1 cellular context compared by ENCODE assay signal in the genomic region with DNA sequence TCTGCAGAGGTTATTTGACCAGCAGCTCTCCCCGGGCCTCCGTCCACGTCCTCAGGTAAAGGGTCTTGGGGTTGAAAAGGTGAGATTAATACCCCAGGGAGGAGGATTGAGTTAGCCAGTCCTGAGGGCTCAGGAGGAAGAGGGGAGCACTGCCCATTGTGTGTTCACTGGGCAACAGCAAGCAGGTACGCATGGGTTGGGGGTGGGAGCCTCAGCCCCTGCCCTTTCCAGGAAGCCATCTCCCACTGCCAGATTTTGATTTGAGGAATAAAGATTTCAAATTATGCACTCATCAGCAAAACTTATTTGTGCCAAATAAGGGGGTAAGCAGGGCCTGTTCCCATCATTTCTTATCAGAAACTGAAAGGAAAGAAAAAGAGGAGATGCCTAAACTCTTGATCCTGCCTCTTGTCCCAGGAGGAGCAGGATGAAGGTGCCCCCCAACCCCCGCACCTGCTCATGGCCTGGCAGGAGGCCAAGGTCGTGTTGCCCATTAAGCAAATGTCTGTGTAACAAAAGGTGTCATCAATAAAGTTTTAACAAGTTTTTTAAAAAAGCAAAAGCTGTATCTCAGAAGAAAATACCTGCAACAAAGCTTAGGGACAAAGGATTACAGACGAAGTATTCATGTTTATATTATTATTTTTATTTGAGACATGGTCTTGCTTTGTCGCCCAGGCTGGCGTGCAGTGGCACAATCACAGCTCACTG.
TF ChIP-seq lines count a peak whose summit lies in the region.

No MANE protein-coding gene starts in this region.

TF ChIP-seq in GM12878, 131 proteins besides CTCF, POLR2A, EP300 and RAD21 (continued from another document):
- TF ChIP-seq, protein P1, sequence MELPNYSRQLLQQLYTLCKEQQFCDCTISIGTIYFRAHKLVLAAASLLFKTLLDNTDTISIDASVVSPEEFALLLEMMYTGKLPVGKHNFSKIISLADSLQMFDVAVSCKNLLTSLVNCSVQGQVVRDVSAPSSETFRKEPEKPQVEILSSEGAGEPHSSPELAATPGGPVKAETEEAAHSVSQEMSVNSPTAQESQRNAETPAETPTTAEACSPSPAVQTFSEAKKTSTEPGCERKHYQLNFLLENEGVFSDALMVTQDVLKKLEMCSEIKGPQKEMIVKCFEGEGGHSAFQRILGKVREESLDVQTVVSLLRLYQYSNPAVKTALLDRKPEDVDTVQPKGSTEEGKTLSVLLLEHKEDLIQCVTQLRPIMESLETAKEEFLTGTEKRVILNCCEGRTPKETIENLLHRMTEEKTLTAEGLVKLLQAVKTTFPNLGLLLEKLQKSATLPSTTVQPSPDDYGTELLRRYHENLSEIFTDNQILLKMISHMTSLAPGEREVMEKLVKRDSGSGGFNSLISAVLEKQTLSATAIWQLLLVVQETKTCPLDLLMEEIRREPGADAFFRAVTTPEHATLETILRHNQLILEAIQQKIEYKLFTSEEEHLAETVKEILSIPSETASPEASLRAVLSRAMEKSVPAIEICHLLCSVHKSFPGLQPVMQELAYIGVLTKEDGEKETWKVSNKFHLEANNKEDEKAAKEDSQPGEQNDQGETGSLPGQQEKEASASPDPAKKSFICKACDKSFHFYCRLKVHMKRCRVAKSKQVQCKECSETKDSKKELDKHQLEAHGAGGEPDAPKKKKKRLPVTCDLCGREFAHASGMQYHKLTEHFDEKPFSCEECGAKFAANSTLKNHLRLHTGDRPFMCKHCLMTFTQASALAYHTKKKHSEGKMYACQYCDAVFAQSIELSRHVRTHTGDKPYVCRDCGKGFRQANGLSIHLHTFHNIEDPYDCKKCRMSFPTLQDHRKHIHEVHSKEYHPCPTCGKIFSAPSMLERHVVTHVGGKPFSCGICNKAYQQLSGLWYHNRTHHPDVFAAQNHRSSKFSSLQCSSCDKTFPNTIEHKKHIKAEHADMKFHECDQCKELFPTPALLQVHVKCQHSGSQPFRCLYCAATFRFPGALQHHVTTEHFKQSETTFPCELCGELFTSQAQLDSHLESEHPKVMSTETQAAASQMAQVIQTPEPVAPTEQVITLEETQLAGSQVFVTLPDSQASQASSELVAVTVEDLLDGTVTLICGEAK (IDR thresholded peaks at IDR 0.05; ENCODE audit: borderline replicate concordance) = peak; percentile 90
- no peak for TF ChIP-seq GATAD2B (conservative IDR thresholded peaks at IDR 0.05; ENCODE audit: low read depth)
- no peak for TF ChIP-seq CBX5 (IDR thresholded peaks at IDR 0.05; ENCODE audit: low read depth)
- TF ChIP-seq ZNF384 (IDR thresholded peaks at IDR 0.05; ENCODE audit: borderline replicate concordance, low read depth, low read length) = peak; percentile 64
